ENCODE assay signal across 8 cellular contexts in genomic region chr10:123007558-123008378, GRCh38. TPM values are rescaled to one million over a fixed set of nuclear protein-coding genes. Genes with fewer than 3 reads are reported as not detected.
DNase-seq lines count a peak whose midpoint lies in the region; ATAC-seq, FAIRE-seq and TF ChIP-seq lines count a peak whose summit lies in the region.

No MANE protein-coding gene starts in this region.

- peak; percentile 68 for FAIRE-seq in GM19239 (lab: Jason Lieb, UNC)

- peak overlapping the region; percentile 94 for H3K27ac Mint-ChIP-seq in activated naive CD8-positive, alpha-beta T cell treated with anti-CD3 and anti-CD28 coated beads for 36 hours

- intact Hi-C loops in left ventricle myocardium inferior (cut with micrococcal nuclease) = no loop called here
- intact Hi-C loops in psoas muscle (cut with DNase I) = loop anchor here in 1 of 2 donors (2.0 to 5.0 kb wide), 3 partner anchors 25 to 145 kb away; partner anchors contain the start of gene BUB3

- 2% methylated on average over 33 to 34 of the region's 34 CpGs for WGBS in psoas muscle, 3 donors

- H3K4me1 Mint-ChIP-seq in activated naive CD8-positive, alpha-beta T cell treated with anti-CD3 and anti-CD28 coated beads for 36 hours = peaks cover 38% of the 10 kb centered on the region

- TF ChIP-seq CTCF in left ventricle myocardium inferior (IDR thresholded peaks at IDR 0.05; ENCODE audit: borderline replicate concordance) (no peak), psoas muscle (IDR thresholded peaks at IDR 0.05) (peak; percentile 5)

- H3K27me3 ChIP-seq in left ventricle myocardium inferior (ENCODE audit: low read depth) = no peaks in the 10 kb centered on the region
- no peaks in the 10 kb centered on the region for H3K27me3 ChIP-seq in psoas muscle (ENCODE audit: insufficient read depth in 3 of 3, low read length in 2 of 3)

- H3K4me3 ChIP-seq in left ventricle myocardium inferior (peak overlapping the region; percentile 95), psoas muscle (peak overlapping the region; percentile 100)

- peaks cover 28% of the 10 kb centered on the region for H3K36me3 Mint-ChIP-seq in activated naive CD8-positive, alpha-beta T cell treated with anti-CD3 and anti-CD28 coated beads for 36 hours

- H3K4me1 ChIP-seq in left ventricle myocardium inferior (peaks cover 65% of the 10 kb centered on the region), psoas muscle (peaks cover 44% of the 10 kb centered on the region)

- no peaks in the 10 kb centered on the region for H3K9me3 Mint-ChIP-seq in activated naive CD8-positive, alpha-beta T cell treated with anti-CD3 and anti-CD28 coated beads for 36 hours

- ATAC-seq in HG03575 (IDR thresholded peaks at IDR 0.05; ENCODE audit: extremely low read depth, insufficient number of reproducible peaks, low FRiP score, unreplicated experiment) (peak; percentile 44), psoas muscle (peak; percentile 34 to 69 (median 52))

- H3K36me3 ChIP-seq in left ventricle myocardium inferior (peaks cover 3% of the 10 kb centered on the region), psoas muscle (ENCODE audit: insufficient read depth in 1 of 2, low read depth in 1 of 2) (peaks cover 0 to 3% of the 10 kb centered on the region in 2 donors)

- no peaks in the 10 kb centered on the region for H3K27me3 Mint-ChIP-seq in activated naive CD8-positive, alpha-beta T cell treated with anti-CD3 and anti-CD28 coated beads for 36 hours

- peak overlapping the region; percentile 94 for H3K27ac ChIP-seq in left ventricle myocardium inferior (replicated peaks)
- peak overlapping the region; percentile 98 for H3K27ac ChIP-seq in psoas muscle

- peak overlapping the region; percentile 95 for H3K4me3 Mint-ChIP-seq in activated naive CD8-positive, alpha-beta T cell treated with anti-CD3 and anti-CD28 coated beads for 36 hours

- DNase-seq in Ammon's horn (ENCODE audit: low spot score) (peak; percentile 71), GM19239 (ENCODE audit: insufficient read length, low spot score) (peak; percentile 31), SIG-M5 treated with dmso at 0.1 percent for 504 hours (lab: John Stamatoyannopoulos, UW; ENCODE audit: unreplicated experiment) (peak; percentile 69), left ventricle myocardium inferior (no peak), psoas muscle (peak in 1 of 2 donors; percentile 17), NCI-H1930 (lab: John Stamatoyannopoulos, UW) (no peak)
- DNase-seq in activated naive CD8-positive, alpha-beta T cell treated with anti-CD3 and anti-CD28 coated beads for 36 hours = peak; percentile 42

- no peaks in the 10 kb centered on the region for H3K9me3 ChIP-seq in left ventricle myocardium inferior (replicated peaks)
- H3K9me3 ChIP-seq in psoas muscle = no peaks in the 10 kb centered on the region

RNA-seq across cellular contexts. Expression of gene IKZF5, which starts 0.8 kb away (rescaled TPM):
- total RNA-seq in activated naive CD8-positive, alpha-beta T cell treated with anti-CD3 and anti-CD28 coated beads for 36 hours = 10 to 100 TPM; 16.6 to 19.7 TPM
- total RNA-seq in left ventricle myocardium inferior (12.9 TPM), psoas muscle (10 to 100 TPM; 10.5 to 18.6 (median 11.9) TPM)
- 10 to 100 TPM in 1 of 3 donors, 1 to 10 TPM in 2; 4.9 to 20.1 (median 6.1) TPM for polyA plus RNA-seq in psoas muscle

RNA-seq across cellular contexts. Expression of gene ACADSB, which starts 1.0 kb away (rescaled TPM):
- total RNA-seq in activated naive CD8-positive, alpha-beta T cell treated with anti-CD3 and anti-CD28 coated beads for 36 hours = 10 to 100 TPM; 23.3 to 25.1 TPM
- total RNA-seq in left ventricle myocardium inferior (109 TPM), psoas muscle (10 to 100 TPM; 37.4 to 50.1 (median 43.5) TPM)
- polyA plus RNA-seq in psoas muscle = 10 to 100 TPM in 2 of 3 donors, 1 to 10 TPM in 1; 9.8 to 21.7 (median 12.9) TPM

RNA-seq across cellular contexts. Expression of gene PSTK, which starts 27.6 kb away (rescaled TPM):
- total RNA-seq in activated naive CD8-positive, alpha-beta T cell treated with anti-CD3 and anti-CD28 coated beads for 36 hours = 1 to 10 TPM; 6.0 to 7.3 TPM
- total RNA-seq in left ventricle myocardium inferior = 2.1 TPM
- 1 to 10 TPM; 3.3 to 5.2 (median 4.0) TPM for total RNA-seq in psoas muscle
- polyA plus RNA-seq in psoas muscle = 1 to 10 TPM; 5.5 to 8.3 (median 5.5) TPM

RNA-seq across cellular contexts. Expression of gene C10orf88, which starts 53.7 kb away (rescaled TPM):
- total RNA-seq in activated naive CD8-positive, alpha-beta T cell treated with anti-CD3 and anti-CD28 coated beads for 36 hours = 10 to 100 TPM in 1 of 2 experiments, 1 to 10 TPM in 1; 9.5 to 10.1 TPM
- total RNA-seq in left ventricle myocardium inferior (5.6 TPM), psoas muscle (1 to 10 TPM; 4.3 to 8.3 (median 6.8) TPM)
- 1 to 10 TPM; 4.1 to 9.5 (median 6.3) TPM for polyA plus RNA-seq in psoas muscle

Comparison
In these comparisons a context has a peak if more than half of its experiments do, and no peak if none do; other contexts are left out.
1. DNase-seq: peak in Ammon's horn (single experiment), GM19239 (single experiment), SIG-M5 treated with dmso at 0.1 percent for 504 hours (single experiment) and activated naive CD8-positive, alpha-beta T cell treated with anti-CD3 and anti-CD28 coated beads for 36 hours (single experiment); none in left ventricle myocardium inferior (single experiment) and NCI-H1930 (0 of 2).